In genomic region chr18:9334351-9335254, GRCh38 we compare ENCODE assay signal across 1 cellular context.
TF ChIP-seq lines count a peak whose summit lies in the region.

Gene TWSG1 (plus strand): TSS chr18:9334773. CDS start chr18:9337230, 2,457 bp downstream.

TF ChIP-seq in HepG2, 621 proteins besides CTCF, POLR2A, EP300 and RAD21 (continued from another document):
- no peak for TF ChIP-seq ATF4 (CRISPR knock-in tag; IDR thresholded peaks at IDR 0.05)
- TF ChIP-seq MTERF4 (CRISPR knock-in tag; IDR thresholded peaks at IDR 0.05) = 0 out of 2 replicates have a peak, but pooled peaks have one; percentile 22
- no peak for TF ChIP-seq KDM5A (IDR thresholded peaks at IDR 0.05; ENCODE audit: borderline replicate concordance, low read length)
- no peak; the same call in 1 of the 2 replicates for TF ChIP-seq ZNF160 (CRISPR knock-in tag; IDR thresholded peaks at IDR 0.05)
- no peak for TF ChIP-seq RBM22 (optimal IDR thresholded peaks at IDR 0.05; ENCODE audit: low read length)
- TF ChIP-seq SIN3A (IDR thresholded peaks at IDR 0.05; ENCODE audit: borderline replicate concordance, low read depth, low read length) = peak; percentile 50; the same call in 1 of the 2 replicates
- TF ChIP-seq ZNF605 (CRISPR knock-in tag; IDR thresholded peaks at IDR 0.05) = no peak
- TF ChIP-seq CBX5 (CRISPR knock-in tag; IDR thresholded peaks at IDR 0.05; ENCODE audit: borderline replicate concordance) = no peak
- no peak for TF ChIP-seq MEIS2 (CRISPR knock-in tag; IDR thresholded peaks at IDR 0.05)
- no peak for TF ChIP-seq HNF4A (CRISPR knock-in tag; IDR thresholded peaks at IDR 0.05)
- TF ChIP-seq TERF1 (CRISPR knock-in tag; IDR thresholded peaks at IDR 0.05) = no peak
- TF ChIP-seq NRL (CRISPR knock-in tag; IDR thresholded peaks at IDR 0.05; ENCODE audit: borderline replicate concordance) = 0 out of 2 replicates have a peak, but pooled peaks have one; percentile 19
- peak; percentile 77 for TF ChIP-seq ZNF563 (CRISPR knock-in tag; IDR thresholded peaks at IDR 0.05)
- TF ChIP-seq ZNF691 (CRISPR knock-in tag; IDR thresholded peaks at IDR 0.05; ENCODE audit: borderline replicate concordance, low read depth) = no peak
- no peak for TF ChIP-seq MAFG (CRISPR knock-in tag; IDR thresholded peaks at IDR 0.05)
- TF ChIP-seq MYPOP (CRISPR knock-in tag; IDR thresholded peaks at IDR 0.05) = 0 out of 2 replicates have a peak, but pooled peaks have one; percentile 24
- 0 out of 2 replicates have a peak, but pooled peaks have one; percentile 45 for TF ChIP-seq ZBTB43 (CRISPR knock-in tag; conservative IDR thresholded peaks at IDR 0.05)
- peak; percentile 50; the same call in 1 of the 2 replicates for TF ChIP-seq POLR2G (IDR thresholded peaks at IDR 0.05; ENCODE audit: low read depth, low read length)
- no peak for TF ChIP-seq ZNF280B (CRISPR knock-in tag; IDR thresholded peaks at IDR 0.05; ENCODE audit: borderline replicate concordance)
